In the genomic region with DNA sequence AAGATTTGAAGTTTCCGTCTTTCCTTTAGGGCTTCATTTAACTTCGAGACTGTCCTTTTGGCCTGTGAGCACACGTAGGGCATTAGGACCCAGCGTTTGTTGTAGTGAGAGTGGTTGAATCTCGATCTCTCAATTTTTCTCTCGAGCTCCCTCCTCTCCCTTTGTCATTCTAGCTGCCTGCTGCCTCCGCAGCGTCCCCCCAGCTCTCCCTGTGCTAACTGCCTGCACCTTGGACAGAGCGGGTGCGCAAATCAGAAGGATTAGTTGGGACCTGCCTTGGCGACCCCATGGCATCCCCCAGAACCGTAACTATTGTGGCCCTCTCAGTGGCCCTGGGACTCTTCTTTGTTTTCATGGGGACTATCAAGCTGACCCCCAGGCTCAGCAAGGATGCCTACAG, we compare ENCODE assay signal across 9 cellular contexts. TPM values are rescaled to one million over a fixed set of nuclear protein-coding genes. Genes with fewer than 3 reads are reported as not detected.
A peak's percentile ranks its signal among the peaks of the same experiment; 100 is the strongest.
DNase-seq lines count a peak whose midpoint lies in the region; ATAC-seq and TF ChIP-seq lines count a peak whose summit lies in the region.
"Had no signal": no experiment of that assay in that cellular context is flagged by ENCODE, and none has a peak within 500 bp of the region (broad histone marks: within the 10 kb centered on the region; RNA-seq: fewer than 3 reads in every experiment).

Gene TMEM35A (plus strand): TSS at position 164 of the 400 bp plus-strand sequence. CDS start 124 bp downstream, at position 288.

- H4K20me1 ChIP-seq in GM23338 (replicated peaks; ENCODE audit: insufficient read depth), result no peaks in the 10 kb centered on the region
- H4K20me1 ChIP-seq in PC-3 (ENCODE audit: low read length), result no peaks in the 10 kb centered on the region

- H3K4me2 ChIP-seq in GM23338 (peak within 1 kb of the TSS; percentile 87), PC-3 (ENCODE audit: low read length) (no peak within 1 kb of the TSS)

- no peaks in the 10 kb centered on the region for H3K36me3 ChIP-seq in GM23338 (ENCODE audit: insufficient read depth)
- H3K36me3 ChIP-seq in PC-3 (ENCODE audit: low read depth, low read length), result no peaks in the 10 kb centered on the region

- H3K9me3 ChIP-seq in PC-3 (ENCODE audit: low read length), result no peaks in the 10 kb centered on the region

- peak; percentile 70 for DNase-seq in GM23338 (ENCODE audit: low spot score)
- DNase-seq in WTC11 (ENCODE audit: low spot score), result peak; percentile 19
- DNase-seq in iPS DF 19.7 (ENCODE audit: low read depth, low spot score), result peak; percentile 12
- peak; percentile 9 for DNase-seq in renal cortical epithelial cell (ENCODE audit: low read depth)
- no peak for DNase-seq in PC-3
- no peak for DNase-seq in GM10266 (ENCODE audit: extremely low spot score)
- DNase-seq in 8988T, result no peak
- DNase-seq: NCI-H526 treated with DMSO at 0.1 percent for 48 hours had no signal

- no peaks in the 10 kb centered on the region for H3K27me3 ChIP-seq in GM23338 (ENCODE audit: insufficient read depth)
- H3K27me3 ChIP-seq in PC-3 (ENCODE audit: low read length), result no peaks in the 10 kb centered on the region

- TF ChIP-seq CTCF in GM23338 (conservative IDR thresholded peaks at IDR 0.05; ENCODE audit: low read depth in 2 of 2) (no peak), WTC11 (IDR thresholded peaks at IDR 0.05) (no peak), PC-3 (conservative IDR thresholded peaks at IDR 0.05; ENCODE audit: low read depth, low read length) (no peak), GM10266 (IDR thresholded peaks at IDR 0.05; ENCODE audit: control insufficient read depth, insufficient read depth, low read depth, missing control alignments) (no peak)

- H3K4me1 ChIP-seq in GM23338 (ENCODE audit: insufficient read depth) (peaks cover 8% of the 10 kb centered on the region; the same call in 1 of the 2 replicates), PC-3 (ENCODE audit: insufficient read depth, low read length) (no peaks in the 10 kb centered on the region)

- CTCF ChIA-PET in WTC11 (lab: Charles Lee), result no interaction called here
- CTCF ChIA-PET in PC-3 (lab: Charles Lee), result no interaction called here

- H3K27ac Mint-ChIP-seq in GM23338 (no peak within 1 kb of the TSS; the same call in 1 of the 2 replicates), WTC11 (peak within 1 kb of the TSS; percentile 41; the same call in 1 of the 2 replicates)

- ATAC-seq in GM23338 (peak; percentile 89), WTC11 (peak; percentile 84), PC-3 (no peak), GM21528 (IDR thresholded peaks at IDR 0.05; ENCODE audit: low FRiP score, unreplicated experiment) (no peak)

- H3K4me1 Mint-ChIP-seq in GM23338 (peaks cover 15% of the 10 kb centered on the region), WTC11 (peaks cover 22% of the 10 kb centered on the region)

- H3F3A ChIP-seq in GM23338 (replicated peaks; ENCODE audit: low read depth), result no peaks in the 10 kb centered on the region
- no peaks in the 10 kb centered on the region for H3F3A ChIP-seq in PC-3 (ENCODE audit: low read length, unreplicated experiment)

- H3K27me3 Mint-ChIP-seq in GM23338 (ENCODE audit: insufficient read depth, low read depth, poor library complexity) (peaks cover 12% of the 10 kb centered on the region), WTC11 (ENCODE audit: low read depth) (peaks cover 11% of the 10 kb centered on the region)

- H3K36me3 Mint-ChIP-seq in GM23338 (ENCODE audit: low read depth) (no peaks in the 10 kb centered on the region; the same call in 2 of the 3 replicates), WTC11 (no peaks in the 10 kb centered on the region)

- intact Hi-C loops in PC-3 (cut with micrococcal nuclease), result no loop called here

- no TSS peak for BruUV-seq in PC-3 (replicated peaks; lab: Mats Ljungman, UMichigan)

- POLR2A ChIA-PET in WTC11 (lab: Charles Lee), result interaction anchor here (0.6 to 1.9 kb wide), 2 partner anchors 19 to 339 kb away, joined by 4 to 11 read pairs; partner anchors contain the start of gene CENPI
- POLR2A ChIA-PET in PC-3 (lab: Charles Lee; ENCODE audit: unreplicated experiment), result no interaction called here

- H2AFZ ChIP-seq in GM23338 (peak within 1 kb of the TSS; percentile 91), PC-3 (ENCODE audit: low read length) (no peak within 1 kb of the TSS)

- no peaks in the 10 kb centered on the region for H3K9me3 Mint-ChIP-seq in GM23338
- no peaks in the 10 kb centered on the region for H3K9me3 Mint-ChIP-seq in WTC11

- no peak within 1 kb of the TSS for H3K9ac ChIP-seq in PC-3 (ENCODE audit: low read length)

- H3K27ac ChIP-seq in GM23338 (ENCODE audit: low read depth) (no peak within 1 kb of the TSS), PC-3 (ENCODE audit: low read length) (no peak within 1 kb of the TSS)

- H3K79me2 ChIP-seq in GM23338 (replicated peaks; ENCODE audit: insufficient read depth), result no peaks in the 10 kb centered on the region
- no peaks in the 10 kb centered on the region for H3K79me2 ChIP-seq in PC-3 (ENCODE audit: low read length)

- no peaks in the 10 kb centered on the region for H3K9me2 ChIP-seq in GM23338 (ENCODE audit: insufficient read depth)
- H3K9me2 ChIP-seq in PC-3 (replicated peaks; ENCODE audit: low read length), result no peaks in the 10 kb centered on the region

- H3K4me3 ChIP-seq in GM23338, result peak within 1 kb of the TSS; percentile 80
- H3K4me3 ChIP-seq in PC-3 (ENCODE audit: low read length), result no peak within 1 kb of the TSS

- H3K4me3 Mint-ChIP-seq in GM23338 (peak within 1 kb of the TSS; percentile 91), WTC11 (peak within 1 kb of the TSS; percentile 86)

TF ChIP-seq in WTC11, 78 proteins besides CTCF, POLR2A, EP300 and RAD21:
- TF ChIP-seq ZNF671 (CRISPR knock-in tag; IDR thresholded peaks at IDR 0.05) (no peak), AR (CRISPR knock-in tag; IDR thresholded peaks at IDR 0.05) (no peak), HMGA2 (CRISPR knock-in tag; IDR thresholded peaks at IDR 0.05) (no peak)
TF ChIP-seq in WTC11: peak in this region for 0.

RNA-seq across cellular contexts. Expression of gene TMEM35A, which starts in this region (rescaled TPM):
- total RNA-seq in GM23338 (2014; rRNA removed; shearing (Covaris generic)), result 4.4 and 5.8 TPM in 2 replicates
- 4.2 and 4.3 TPM in 2 replicates for polyA plus RNA-seq in GM23338 (2016; fragmentation: Nextera tagmentation; extraction: Ambion mirVana)
- total RNA-seq in WTC11 (2021), result 3.9 to 4.2 TPM (median 3.9 TPM) in 3 replicates
- 0.30 TPM in 1 of 2 replicates, not detected in the other for total RNA-seq in renal cortical epithelial cell
- not detected in 2 replicates for total RNA-seq in PC-3 (2014; rRNA removed)

Comparison
In these comparisons a context has a peak if more than half of its experiments do, and no peak if none do; other contexts are left out.
1. Peak in DNase-seq in renal cortical epithelial cell; RNA of the gene not detected or under 1 TPM.
2. ATAC-seq: peak in GM23338 (single experiment) and WTC11 (single experiment); none in PC-3 (single experiment) and GM21528 (single experiment).
3. DNase-seq: peak in GM23338 (single experiment), WTC11 (single experiment) and iPS DF 19.7 (single experiment); none in PC-3 (single experiment), GM10266 (single experiment) and 8988T (single experiment).